7 cellular contexts compared by ENCODE assay signal in genomic region chr2:26244479-26245230, GRCh38.
DNase-seq lines count a peak whose midpoint lies in the region; ATAC-seq and TF ChIP-seq lines count a peak whose summit lies in the region.

HADHA (minus strand) TSS chr2:26244632; CDS start chr2:26244596, 36 bp downstream.
HADHB (plus strand) TSS chr2:26244939; CDS start chr2:26254255, 9,316 bp downstream.

- DNase-seq in NCI-H1930 (lab: John Stamatoyannopoulos, UW) (peak; percentile 85 to 86), T-helper 9 cell (peak; percentile 71), astrocyte of the cerebellum (ENCODE audit: low read depth) (peak; percentile 69), hippocampal formation (lab: John Stamatoyannopoulos, UW) (peak; percentile 91 to 95), retinal pigment epithelial cell (ENCODE audit: low read depth) (peak; percentile 69)

- ATAC-seq in GM18502 (IDR thresholded peaks at IDR 0.05; ENCODE audit: poor library complexity, unreplicated experiment) (peak; percentile 71), HG02943 (IDR thresholded peaks at IDR 0.05; ENCODE audit: low read depth, unreplicated experiment) (peak; percentile 62)

- peak; percentile 19 for TF ChIP-seq CTCF in astrocyte of the cerebellum (IDR thresholded peaks at IDR 0.05; ENCODE audit: low read depth, low read length, missing control alignments)
- peak; percentile 25 for TF ChIP-seq CTCF in retinal pigment epithelial cell (conservative IDR thresholded peaks at IDR 0.05; ENCODE audit: low read depth, low read length)

- H3K4me3 ChIP-seq in astrocyte of the cerebellum (ENCODE audit: low read depth, low read length) = peak within 1 kb of the TSS; percentile 99
- peak within 1 kb of the TSS; percentile 82 for H3K4me3 ChIP-seq in retinal pigment epithelial cell (ENCODE audit: low read length)

- in situ Hi-C loops in astrocyte of the cerebellum (cut with HindIII; ENCODE audit: low sequenced_read_pairs) = no loop called here

Comparison
In these comparisons a context has a peak if more than half of its experiments do, and no peak if none do; other contexts are left out.
1. Peak in every context shown above with its lines: DNase-seq, ATAC-seq and H3K4me3 ChIP-seq.